1 cellular context compared by ENCODE assay signal in the genomic region with DNA sequence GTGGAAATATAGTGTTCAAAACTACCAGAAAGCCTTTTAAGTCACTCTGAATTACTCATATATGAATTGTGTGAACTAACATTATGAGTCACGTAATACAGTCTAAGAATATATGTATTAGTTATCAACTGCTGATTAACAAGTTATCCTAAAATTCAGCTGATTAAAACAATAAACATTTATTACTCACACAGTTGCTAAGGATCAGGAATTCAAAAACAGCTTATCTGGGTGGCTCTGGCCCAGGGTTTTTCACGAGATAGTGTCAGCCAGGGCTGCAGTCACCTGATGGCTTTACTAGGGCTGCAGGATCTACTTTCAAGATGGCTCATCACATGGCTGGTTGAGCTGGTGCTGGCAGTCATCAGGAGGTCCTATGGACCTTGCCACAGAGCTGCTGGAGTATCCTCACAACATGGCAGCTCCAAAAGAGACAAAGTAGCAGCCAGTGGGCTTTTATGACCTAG.
TF ChIP-seq lines count a peak whose summit lies in the region.

No MANE protein-coding gene starts in this region.

TF ChIP-seq in GM12878, 131 proteins besides CTCF, POLR2A, EP300 and RAD21 (continued from another document):
- TF ChIP-seq, protein P1, sequence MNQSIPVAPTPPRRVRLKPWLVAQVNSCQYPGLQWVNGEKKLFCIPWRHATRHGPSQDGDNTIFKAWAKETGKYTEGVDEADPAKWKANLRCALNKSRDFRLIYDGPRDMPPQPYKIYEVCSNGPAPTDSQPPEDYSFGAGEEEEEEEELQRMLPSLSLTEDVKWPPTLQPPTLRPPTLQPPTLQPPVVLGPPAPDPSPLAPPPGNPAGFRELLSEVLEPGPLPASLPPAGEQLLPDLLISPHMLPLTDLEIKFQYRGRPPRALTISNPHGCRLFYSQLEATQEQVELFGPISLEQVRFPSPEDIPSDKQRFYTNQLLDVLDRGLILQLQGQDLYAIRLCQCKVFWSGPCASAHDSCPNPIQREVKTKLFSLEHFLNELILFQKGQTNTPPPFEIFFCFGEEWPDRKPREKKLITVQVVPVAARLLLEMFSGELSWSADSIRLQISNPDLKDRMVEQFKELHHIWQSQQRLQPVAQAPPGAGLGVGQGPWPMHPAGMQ (IDR thresholded peaks at IDR 0.05; ENCODE audit: borderline replicate concordance) = no peak
- 0 out of 2 replicates have a peak, but pooled peaks have one; percentile 29 for TF ChIP-seq MEF2A (IDR thresholded peaks at IDR 0.05; ENCODE audit: insufficient read depth, low read depth, low read length)
- no peak for TF ChIP-seq SP1 (IDR thresholded peaks at IDR 0.05; ENCODE audit: low read depth, low read length)
- no peak for TF ChIP-seq ZBED1 (IDR thresholded peaks at IDR 0.05; ENCODE audit: borderline replicate concordance)
- TF ChIP-seq STAT3 (IDR thresholded peaks at IDR 0.05; ENCODE audit: low read depth, low read length) = no peak
- TF ChIP-seq NFYA (IDR thresholded peaks at IDR 0.05; ENCODE audit: borderline replicate concordance, low read depth, low read length) = no peak
- TF ChIP-seq, protein P2, sequence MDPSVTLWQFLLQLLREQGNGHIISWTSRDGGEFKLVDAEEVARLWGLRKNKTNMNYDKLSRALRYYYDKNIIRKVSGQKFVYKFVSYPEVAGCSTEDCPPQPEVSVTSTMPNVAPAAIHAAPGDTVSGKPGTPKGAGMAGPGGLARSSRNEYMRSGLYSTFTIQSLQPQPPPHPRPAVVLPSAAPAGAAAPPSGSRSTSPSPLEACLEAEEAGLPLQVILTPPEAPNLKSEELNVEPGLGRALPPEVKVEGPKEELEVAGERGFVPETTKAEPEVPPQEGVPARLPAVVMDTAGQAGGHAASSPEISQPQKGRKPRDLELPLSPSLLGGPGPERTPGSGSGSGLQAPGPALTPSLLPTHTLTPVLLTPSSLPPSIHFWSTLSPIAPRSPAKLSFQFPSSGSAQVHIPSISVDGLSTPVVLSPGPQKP (IDR thresholded peaks at IDR 0.05; ENCODE audit: low read depth, low read length) = no peak
- no peak for TF ChIP-seq WRNIP1 (IDR thresholded peaks at IDR 0.05; ENCODE audit: borderline replicate concordance, low read depth, low read length)
- no peak for TF ChIP-seq RAD51 (IDR thresholded peaks at IDR 0.05)
- TF ChIP-seq CEBPB (IDR thresholded peaks at IDR 0.05; ENCODE audit: borderline replicate concordance in 1 of 2, low read depth in 2 of 2, low read length in 2 of 2) = no peak
- TF ChIP-seq, protein P3, sequence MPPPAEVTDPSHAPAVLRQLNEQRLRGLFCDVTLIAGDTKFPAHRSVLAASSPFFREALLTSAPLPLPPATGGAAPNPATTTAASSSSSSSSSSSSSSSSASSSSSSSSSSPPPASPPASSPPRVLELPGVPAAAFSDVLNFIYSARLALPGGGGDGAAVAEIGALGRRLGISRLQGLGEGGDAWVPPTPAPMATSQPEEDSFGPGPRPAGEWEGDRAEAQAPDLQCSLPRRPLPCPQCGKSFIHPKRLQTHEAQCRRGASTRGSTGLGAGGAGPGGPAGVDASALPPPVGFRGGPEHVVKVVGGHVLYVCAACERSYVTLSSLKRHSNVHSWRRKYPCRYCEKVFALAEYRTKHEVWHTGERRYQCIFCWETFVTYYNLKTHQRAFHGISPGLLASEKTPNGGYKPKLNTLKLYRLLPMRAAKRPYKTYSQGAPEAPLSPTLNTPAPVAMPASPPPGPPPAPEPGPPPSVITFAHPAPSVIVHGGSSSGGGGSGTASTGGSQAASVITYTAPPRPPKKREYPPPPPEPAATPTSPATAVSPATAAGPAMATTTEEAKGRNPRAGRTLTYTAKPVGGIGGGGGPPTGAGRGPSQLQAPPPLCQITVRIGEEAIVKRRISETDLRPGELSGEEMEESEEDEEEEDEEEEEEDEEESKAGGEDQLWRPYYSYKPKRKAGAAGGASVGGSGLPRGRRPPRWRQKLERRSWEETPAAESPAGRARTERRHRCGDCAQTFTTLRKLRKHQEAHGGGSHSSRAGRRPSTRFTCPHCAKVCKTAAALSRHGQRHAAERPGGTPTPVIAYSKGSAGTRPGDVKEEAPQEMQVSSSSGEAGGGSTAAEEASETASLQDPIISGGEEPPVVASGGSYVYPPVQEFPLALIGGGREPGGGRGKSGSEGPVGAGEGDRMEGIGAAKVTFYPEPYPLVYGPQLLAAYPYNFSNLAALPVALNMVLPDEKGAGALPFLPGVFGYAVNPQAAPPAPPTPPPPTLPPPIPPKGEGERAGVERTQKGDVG (CRISPR knock-in tag; IDR thresholded peaks at IDR 0.05) = no peak
- no peak for TF ChIP-seq ATF7 (IDR thresholded peaks at IDR 0.05; ENCODE audit: low read depth)
- TF ChIP-seq BACH1 (IDR thresholded peaks at IDR 0.05; ENCODE audit: borderline replicate concordance) = no peak
- no peak for TF ChIP-seq MYC (IDR thresholded peaks at IDR 0.05; ENCODE audit: insufficient read depth, insufficient read length, insufficient replicate concordance, low read length, severe bottlenecking)
- TF ChIP-seq NBN (IDR thresholded peaks at IDR 0.05) = no peak
- TF ChIP-seq ZNF274 (IDR thresholded peaks at IDR 0.05; ENCODE audit: insufficient read depth, insufficient read length) = no peak
- TF ChIP-seq SRF (IDR thresholded peaks at IDR 0.05; ENCODE audit: low read depth in 2 of 2, low read length in 2 of 2) = no peak
- no peak for TF ChIP-seq NKRF (conservative IDR thresholded peaks at IDR 0.05)
- no peak for TF ChIP-seq RCOR1 (conservative IDR thresholded peaks at IDR 0.05; ENCODE audit: low read depth, low read length)
- TF ChIP-seq GATAD2B (conservative IDR thresholded peaks at IDR 0.05; ENCODE audit: low read depth) = no peak
- no peak for TF ChIP-seq FOXM1 (IDR thresholded peaks at IDR 0.05; ENCODE audit: low read depth, low read length)
- no peak for TF ChIP-seq ASH2L (IDR thresholded peaks at IDR 0.05; ENCODE audit: borderline replicate concordance, low read depth)
- TF ChIP-seq FOXK2 (IDR thresholded peaks at IDR 0.05) = no peak
- TF ChIP-seq IKZF2 (IDR thresholded peaks at IDR 0.05) = peak in 1 of 2 experiments; percentile 18; a peak in 1 of 4 replicates
- no peak for TF ChIP-seq YBX1 (IDR thresholded peaks at IDR 0.05)
- TF ChIP-seq IRF3 (IDR thresholded peaks at IDR 0.05) = no peak
- no peak for TF ChIP-seq SREBF2 (IDR thresholded peaks at IDR 0.05; ENCODE audit: low read length)
- TF ChIP-seq IRF4 (IDR thresholded peaks at IDR 0.05; ENCODE audit: low read depth, low read length) = 0 out of 2 replicates have a peak, but pooled peaks have one; percentile 34
- TF ChIP-seq CBFB (IDR thresholded peaks at IDR 0.05; ENCODE audit: low read depth) = no peak
- TF ChIP-seq DPF2 (IDR thresholded peaks at IDR 0.05) = 0 out of 2 replicates have a peak, but pooled peaks have one; percentile 46
- TF ChIP-seq, protein P4, sequence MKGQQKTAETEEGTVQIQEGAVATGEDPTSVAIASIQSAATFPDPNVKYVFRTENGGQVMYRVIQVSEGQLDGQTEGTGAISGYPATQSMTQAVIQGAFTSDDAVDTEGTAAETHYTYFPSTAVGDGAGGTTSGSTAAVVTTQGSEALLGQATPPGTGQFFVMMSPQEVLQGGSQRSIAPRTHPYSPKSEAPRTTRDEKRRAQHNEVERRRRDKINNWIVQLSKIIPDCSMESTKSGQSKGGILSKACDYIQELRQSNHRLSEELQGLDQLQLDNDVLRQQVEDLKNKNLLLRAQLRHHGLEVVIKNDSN (IDR thresholded peaks at IDR 0.05; ENCODE audit: borderline replicate concordance, extremely low read length, insufficient read depth, low read depth, low read length) = peak; percentile 16
- no peak for TF ChIP-seq BCL3 (IDR thresholded peaks at IDR 0.05; ENCODE audit: borderline replicate concordance, insufficient read depth, low read depth, low read length, poor library complexity, severe bottlenecking)
- peak; percentile 30; the same call in 1 of the 2 replicates for TF ChIP-seq RUNX3 (IDR thresholded peaks at IDR 0.05; ENCODE audit: low read length)
- no peak for TF ChIP-seq NFXL1 (IDR thresholded peaks at IDR 0.05; ENCODE audit: borderline replicate concordance)
- no peak for TF ChIP-seq TCF12 (IDR thresholded peaks at IDR 0.05; ENCODE audit: low read depth, low read length)
- TF ChIP-seq GABPA (IDR thresholded peaks at IDR 0.05; ENCODE audit: low read depth) = 0 out of 2 replicates have a peak, but pooled peaks have one; percentile 27
- TF ChIP-seq EGR1 (IDR thresholded peaks at IDR 0.05; ENCODE audit: borderline replicate concordance in 1 of 2, low read depth in 2 of 2, low read length in 2 of 2) = no peak
- TF ChIP-seq HCFC1 (IDR thresholded peaks at IDR 0.05; ENCODE audit: low read length) = no peak
- TF ChIP-seq ZZZ3 (IDR thresholded peaks at IDR 0.05; ENCODE audit: control insufficient read depth, insufficient read length, low read depth) = no peak
- TF ChIP-seq POLR2AphosphoS2 (IDR thresholded peaks at IDR 0.05; ENCODE audit: low read depth, low read length) = no peak
- TF ChIP-seq MTA2 (IDR thresholded peaks at IDR 0.05; ENCODE audit: low read depth) = no peak
- no peak for TF ChIP-seq MTA3 (IDR thresholded peaks at IDR 0.05; ENCODE audit: borderline replicate concordance, low read length)
- no peak for TF ChIP-seq SUZ12 (IDR thresholded peaks at IDR 0.05; ENCODE audit: unreplicated experiment)
TF ChIP-seq in GM12878: peak in this region for 13.
